1 cellular context compared by ENCODE assay signal in the genomic region with DNA sequence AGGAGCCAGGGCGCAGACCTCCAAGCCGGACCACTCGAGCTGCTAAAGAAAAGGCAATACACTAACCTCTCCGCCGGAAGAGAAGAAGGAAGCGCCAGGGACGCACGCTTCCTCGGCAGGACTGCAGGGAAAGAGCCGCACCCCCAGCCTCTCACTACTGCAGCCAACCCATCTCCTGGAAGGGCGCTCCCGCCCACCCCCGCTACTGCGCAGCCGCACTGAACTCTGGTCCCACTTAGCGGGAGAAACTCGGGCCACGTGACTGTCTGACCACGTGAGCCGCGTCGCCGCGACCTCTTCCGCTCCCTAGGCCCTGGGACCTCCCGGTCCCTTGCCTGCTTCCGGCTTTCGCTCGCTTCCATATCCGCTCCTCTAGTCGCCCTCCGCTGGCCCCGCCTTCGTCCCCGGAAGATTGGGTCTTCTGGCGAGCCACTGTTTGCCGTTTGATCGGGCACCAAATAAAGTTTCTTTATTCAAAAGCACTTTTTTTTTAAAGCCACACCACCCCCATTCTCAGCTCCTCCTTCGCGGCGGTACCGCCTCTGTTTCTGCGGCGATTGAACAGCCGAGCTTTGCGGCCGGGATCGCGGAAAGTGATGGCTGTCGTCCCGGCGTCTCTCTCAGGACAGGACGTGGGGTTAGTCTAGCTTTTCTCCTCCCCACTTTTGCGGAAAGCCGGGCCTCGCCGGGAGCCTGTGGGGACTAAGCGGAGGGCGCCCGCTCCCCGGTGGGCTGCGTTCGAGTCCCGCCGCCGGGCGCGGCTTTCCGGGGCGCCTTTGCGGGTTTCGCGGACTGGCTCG.
TF ChIP-seq lines count a peak whose summit lies in the region.

A gene with protein sequence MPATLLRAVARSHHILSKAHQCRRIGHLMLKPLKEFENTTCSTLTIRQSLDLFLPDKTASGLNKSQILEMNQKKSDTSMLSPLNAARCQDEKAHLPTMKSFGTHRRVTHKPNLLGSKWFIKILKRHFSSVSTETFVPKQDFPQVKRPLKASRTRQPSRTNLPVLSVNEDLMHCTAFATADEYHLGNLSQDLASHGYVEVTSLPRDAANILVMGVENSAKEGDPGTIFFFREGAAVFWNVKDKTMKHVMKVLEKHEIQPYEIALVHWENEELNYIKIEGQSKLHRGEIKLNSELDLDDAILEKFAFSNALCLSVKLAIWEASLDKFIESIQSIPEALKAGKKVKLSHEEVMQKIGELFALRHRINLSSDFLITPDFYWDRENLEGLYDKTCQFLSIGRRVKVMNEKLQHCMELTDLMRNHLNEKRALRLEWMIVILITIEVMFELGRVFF (minus strand): TSS at position 177 of the 800 bp plus-strand sequence. CDS start 6,315 bp downstream, outside the sequence.

TF ChIP-seq in K562, 482 proteins besides CTCF, POLR2A, EP300 and RAD21 (continued from another document and continues in another):
- no peak for TF ChIP-seq ZNF707 (CRISPR knock-in tag; conservative IDR thresholded peaks at IDR 0.05)
- TF ChIP-seq ESRRB (CRISPR knock-in tag; IDR thresholded peaks at IDR 0.05; ENCODE audit: borderline replicate concordance) = no peak
- TF ChIP-seq NCOA2 (IDR thresholded peaks at IDR 0.05; ENCODE audit: partially characterized antibody in 2 of 2) = no peak
- peak; percentile 97 for TF ChIP-seq CXXC5 (CRISPR knock-in tag; IDR thresholded peaks at IDR 0.05)
- TF ChIP-seq FOS (IDR thresholded peaks at IDR 0.05; ENCODE audit: extremely low read depth, insufficient read length) = peak; percentile 61
- peak; percentile 97 for TF ChIP-seq ETV5 (CRISPR knock-in tag; IDR thresholded peaks at IDR 0.05; ENCODE audit: low read depth)
- no peak for TF ChIP-seq ZNF347 (CRISPR knock-in tag; IDR thresholded peaks at IDR 0.05; ENCODE audit: low read depth)
- TF ChIP-seq, protein P1, sequence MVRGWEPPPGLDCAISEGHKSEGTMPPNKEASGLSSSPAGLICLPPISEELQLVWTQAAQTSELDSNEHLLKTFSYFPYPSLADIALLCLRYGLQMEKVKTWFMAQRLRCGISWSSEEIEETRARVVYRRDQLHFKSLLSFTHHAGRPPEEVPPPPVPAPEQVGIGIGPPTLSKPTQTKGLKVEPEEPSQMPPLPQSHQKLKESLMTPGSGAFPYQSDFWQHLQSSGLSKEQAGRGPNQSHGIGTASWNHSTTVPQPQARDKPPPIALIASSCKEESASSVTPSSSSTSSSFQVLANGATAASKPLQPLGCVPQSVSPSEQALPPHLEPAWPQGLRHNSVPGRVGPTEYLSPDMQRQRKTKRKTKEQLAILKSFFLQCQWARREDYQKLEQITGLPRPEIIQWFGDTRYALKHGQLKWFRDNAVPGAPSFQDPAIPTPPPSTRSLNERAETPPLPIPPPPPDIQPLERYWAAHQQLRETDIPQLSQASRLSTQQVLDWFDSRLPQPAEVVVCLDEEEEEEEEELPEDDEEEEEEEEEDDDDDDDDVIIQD (CRISPR knock-in tag; IDR thresholded peaks at IDR 0.05) = no peak
- TF ChIP-seq ZSCAN29 (IDR thresholded peaks at IDR 0.05) = no peak
- TF ChIP-seq ZNF175 (CRISPR knock-in tag; IDR thresholded peaks at IDR 0.05; ENCODE audit: low read depth) = 0 out of 2 replicates have a peak, but pooled peaks have one; percentile 71
- no peak for TF ChIP-seq ZC3H4 (CRISPR knock-in tag; IDR thresholded peaks at IDR 0.05; ENCODE audit: borderline replicate concordance)
- peak; percentile 100 for TF ChIP-seq RAD51 (IDR thresholded peaks at IDR 0.05; ENCODE audit: borderline replicate concordance, low read depth)
- TF ChIP-seq SUPT5H (IDR thresholded peaks at IDR 0.05) = peak; percentile 84
- TF ChIP-seq RBBP5 (IDR thresholded peaks at IDR 0.05; ENCODE audit: borderline replicate concordance, insufficient read depth, low read length, poor library complexity, severe bottlenecking) = peak; percentile 99
- no peak for TF ChIP-seq DPF2 (IDR thresholded peaks at IDR 0.05)
- TF ChIP-seq, protein P2, sequence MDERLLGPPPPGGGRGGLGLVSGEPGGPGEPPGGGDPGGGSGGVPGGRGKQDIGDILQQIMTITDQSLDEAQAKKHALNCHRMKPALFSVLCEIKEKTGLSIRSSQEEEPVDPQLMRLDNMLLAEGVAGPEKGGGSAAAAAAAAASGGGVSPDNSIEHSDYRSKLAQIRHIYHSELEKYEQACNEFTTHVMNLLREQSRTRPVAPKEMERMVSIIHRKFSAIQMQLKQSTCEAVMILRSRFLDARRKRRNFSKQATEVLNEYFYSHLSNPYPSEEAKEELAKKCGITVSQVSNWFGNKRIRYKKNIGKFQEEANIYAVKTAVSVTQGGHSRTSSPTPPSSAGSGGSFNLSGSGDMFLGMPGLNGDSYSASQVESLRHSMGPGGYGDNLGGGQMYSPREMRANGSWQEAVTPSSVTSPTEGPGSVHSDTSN (CRISPR knock-in tag; IDR thresholded peaks at IDR 0.05; ENCODE audit: low read depth) = no peak
- TF ChIP-seq, protein P2 (tag; conservative IDR thresholded peaks at IDR 0.05; ENCODE audit: low read depth) = no peak
- peak; percentile 97 for TF ChIP-seq ETV1 (tag; conservative IDR thresholded peaks at IDR 0.05; ENCODE audit: low read depth)
- TF ChIP-seq, protein P3, sequence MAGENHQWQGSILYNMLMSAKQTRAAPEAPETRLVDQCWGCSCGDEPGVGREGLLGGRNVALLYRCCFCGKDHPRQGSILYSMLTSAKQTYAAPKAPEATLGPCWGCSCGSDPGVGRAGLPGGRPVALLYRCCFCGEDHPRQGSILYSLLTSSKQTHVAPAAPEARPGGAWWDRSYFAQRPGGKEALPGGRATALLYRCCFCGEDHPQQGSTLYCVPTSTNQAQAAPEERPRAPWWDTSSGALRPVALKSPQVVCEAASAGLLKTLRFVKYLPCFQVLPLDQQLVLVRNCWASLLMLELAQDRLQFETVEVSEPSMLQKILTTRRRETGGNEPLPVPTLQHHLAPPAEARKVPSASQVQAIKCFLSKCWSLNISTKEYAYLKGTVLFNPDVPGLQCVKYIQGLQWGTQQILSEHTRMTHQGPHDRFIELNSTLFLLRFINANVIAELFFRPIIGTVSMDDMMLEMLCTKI (IDR thresholded peaks at IDR 0.05; ENCODE audit: partially characterized antibody) = no peak
- no peak for TF ChIP-seq PTRF (tag; IDR thresholded peaks at IDR 0.05)
- TF ChIP-seq, protein P4, sequence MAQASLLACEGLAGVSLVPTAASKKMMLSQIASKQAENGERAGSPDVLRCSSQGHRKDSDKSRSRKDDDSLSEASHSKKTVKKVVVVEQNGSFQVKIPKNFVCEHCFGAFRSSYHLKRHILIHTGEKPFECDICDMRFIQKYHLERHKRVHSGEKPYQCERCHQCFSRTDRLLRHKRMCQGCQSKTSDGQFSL (CRISPR knock-in tag; IDR thresholded peaks at IDR 0.05) = peak; percentile 80
- TF ChIP-seq, protein P4 (tag; IDR thresholded peaks at IDR 0.05) = peak in 1 of 2 experiments; percentile 73; a peak in 1 of 4 replicates
- TF ChIP-seq POLR2G (IDR thresholded peaks at IDR 0.05; ENCODE audit: low read depth, low read length) = peak; percentile 96
- TF ChIP-seq CBX5 (IDR thresholded peaks at IDR 0.05; ENCODE audit: borderline replicate concordance, low read depth) = 0 out of 2 replicates have a peak, but pooled peaks have one; percentile 17
- TF ChIP-seq NFATC3 (IDR thresholded peaks at IDR 0.05) = no peak
- no peak for TF ChIP-seq SMARCB1 (IDR thresholded peaks at IDR 0.05; ENCODE audit: insufficient read length, low read depth)
- no peak for TF ChIP-seq ZNF785 (CRISPR knock-in tag; IDR thresholded peaks at IDR 0.05)
- peak; percentile 97 for TF ChIP-seq SETDB1 (IDR thresholded peaks at IDR 0.05; ENCODE audit: low read length)
- TF ChIP-seq, protein P5, sequence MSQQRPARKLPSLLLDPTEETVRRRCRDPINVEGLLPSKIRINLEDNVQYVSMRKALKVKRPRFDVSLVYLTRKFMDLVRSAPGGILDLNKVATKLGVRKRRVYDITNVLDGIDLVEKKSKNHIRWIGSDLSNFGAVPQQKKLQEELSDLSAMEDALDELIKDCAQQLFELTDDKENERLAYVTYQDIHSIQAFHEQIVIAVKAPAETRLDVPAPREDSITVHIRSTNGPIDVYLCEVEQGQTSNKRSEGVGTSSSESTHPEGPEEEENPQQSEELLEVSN (IDR thresholded peaks at IDR 0.05; ENCODE audit: borderline replicate concordance in 1 of 2, extremely low read depth in 1 of 2, insufficient read depth in 1 of 2, insufficient read length in 1 of 2, low read depth in 1 of 2, low read length in 1 of 2, poor library complexity in 1 of 2, severe bottlenecking in 1 of 2) = peak; percentile 99 to 100
- peak; percentile 96 for TF ChIP-seq RBFOX2 (IDR thresholded peaks at IDR 0.05; ENCODE audit: low read depth, low read length)
- TF ChIP-seq ZNF699 (CRISPR knock-in tag; IDR thresholded peaks at IDR 0.05; ENCODE audit: insufficient replicate concordance) = no peak
- TF ChIP-seq ZNF239 (CRISPR knock-in tag; IDR thresholded peaks at IDR 0.05) = no peak
- TF ChIP-seq ZNF143 (CRISPR knock-in tag; IDR thresholded peaks at IDR 0.05) = no peak
- TF ChIP-seq L3MBTL2 (IDR thresholded peaks at IDR 0.05) = peak; percentile 99
- peak; percentile 87 for TF ChIP-seq KDM2B (CRISPR knock-in tag; IDR thresholded peaks at IDR 0.05)
- TF ChIP-seq SIN3A (IDR thresholded peaks at IDR 0.05; ENCODE audit: borderline replicate concordance in 2 of 2, control insufficient read depth in 1 of 2, low read depth in 2 of 2, low read length in 2 of 2) = peak; percentile 94 to 95
- TF ChIP-seq, protein P6, sequence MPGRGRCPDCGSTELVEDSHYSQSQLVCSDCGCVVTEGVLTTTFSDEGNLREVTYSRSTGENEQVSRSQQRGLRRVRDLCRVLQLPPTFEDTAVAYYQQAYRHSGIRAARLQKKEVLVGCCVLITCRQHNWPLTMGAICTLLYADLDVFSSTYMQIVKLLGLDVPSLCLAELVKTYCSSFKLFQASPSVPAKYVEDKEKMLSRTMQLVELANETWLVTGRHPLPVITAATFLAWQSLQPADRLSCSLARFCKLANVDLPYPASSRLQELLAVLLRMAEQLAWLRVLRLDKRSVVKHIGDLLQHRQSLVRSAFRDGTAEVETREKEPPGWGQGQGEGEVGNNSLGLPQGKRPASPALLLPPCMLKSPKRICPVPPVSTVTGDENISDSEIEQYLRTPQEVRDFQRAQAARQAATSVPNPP (IDR thresholded peaks at IDR 0.05; ENCODE audit: borderline replicate concordance, insufficient read depth, insufficient read length) = no peak
- TF ChIP-seq KLF16 (IDR thresholded peaks at IDR 0.05) = no peak
- TF ChIP-seq, protein P7, sequence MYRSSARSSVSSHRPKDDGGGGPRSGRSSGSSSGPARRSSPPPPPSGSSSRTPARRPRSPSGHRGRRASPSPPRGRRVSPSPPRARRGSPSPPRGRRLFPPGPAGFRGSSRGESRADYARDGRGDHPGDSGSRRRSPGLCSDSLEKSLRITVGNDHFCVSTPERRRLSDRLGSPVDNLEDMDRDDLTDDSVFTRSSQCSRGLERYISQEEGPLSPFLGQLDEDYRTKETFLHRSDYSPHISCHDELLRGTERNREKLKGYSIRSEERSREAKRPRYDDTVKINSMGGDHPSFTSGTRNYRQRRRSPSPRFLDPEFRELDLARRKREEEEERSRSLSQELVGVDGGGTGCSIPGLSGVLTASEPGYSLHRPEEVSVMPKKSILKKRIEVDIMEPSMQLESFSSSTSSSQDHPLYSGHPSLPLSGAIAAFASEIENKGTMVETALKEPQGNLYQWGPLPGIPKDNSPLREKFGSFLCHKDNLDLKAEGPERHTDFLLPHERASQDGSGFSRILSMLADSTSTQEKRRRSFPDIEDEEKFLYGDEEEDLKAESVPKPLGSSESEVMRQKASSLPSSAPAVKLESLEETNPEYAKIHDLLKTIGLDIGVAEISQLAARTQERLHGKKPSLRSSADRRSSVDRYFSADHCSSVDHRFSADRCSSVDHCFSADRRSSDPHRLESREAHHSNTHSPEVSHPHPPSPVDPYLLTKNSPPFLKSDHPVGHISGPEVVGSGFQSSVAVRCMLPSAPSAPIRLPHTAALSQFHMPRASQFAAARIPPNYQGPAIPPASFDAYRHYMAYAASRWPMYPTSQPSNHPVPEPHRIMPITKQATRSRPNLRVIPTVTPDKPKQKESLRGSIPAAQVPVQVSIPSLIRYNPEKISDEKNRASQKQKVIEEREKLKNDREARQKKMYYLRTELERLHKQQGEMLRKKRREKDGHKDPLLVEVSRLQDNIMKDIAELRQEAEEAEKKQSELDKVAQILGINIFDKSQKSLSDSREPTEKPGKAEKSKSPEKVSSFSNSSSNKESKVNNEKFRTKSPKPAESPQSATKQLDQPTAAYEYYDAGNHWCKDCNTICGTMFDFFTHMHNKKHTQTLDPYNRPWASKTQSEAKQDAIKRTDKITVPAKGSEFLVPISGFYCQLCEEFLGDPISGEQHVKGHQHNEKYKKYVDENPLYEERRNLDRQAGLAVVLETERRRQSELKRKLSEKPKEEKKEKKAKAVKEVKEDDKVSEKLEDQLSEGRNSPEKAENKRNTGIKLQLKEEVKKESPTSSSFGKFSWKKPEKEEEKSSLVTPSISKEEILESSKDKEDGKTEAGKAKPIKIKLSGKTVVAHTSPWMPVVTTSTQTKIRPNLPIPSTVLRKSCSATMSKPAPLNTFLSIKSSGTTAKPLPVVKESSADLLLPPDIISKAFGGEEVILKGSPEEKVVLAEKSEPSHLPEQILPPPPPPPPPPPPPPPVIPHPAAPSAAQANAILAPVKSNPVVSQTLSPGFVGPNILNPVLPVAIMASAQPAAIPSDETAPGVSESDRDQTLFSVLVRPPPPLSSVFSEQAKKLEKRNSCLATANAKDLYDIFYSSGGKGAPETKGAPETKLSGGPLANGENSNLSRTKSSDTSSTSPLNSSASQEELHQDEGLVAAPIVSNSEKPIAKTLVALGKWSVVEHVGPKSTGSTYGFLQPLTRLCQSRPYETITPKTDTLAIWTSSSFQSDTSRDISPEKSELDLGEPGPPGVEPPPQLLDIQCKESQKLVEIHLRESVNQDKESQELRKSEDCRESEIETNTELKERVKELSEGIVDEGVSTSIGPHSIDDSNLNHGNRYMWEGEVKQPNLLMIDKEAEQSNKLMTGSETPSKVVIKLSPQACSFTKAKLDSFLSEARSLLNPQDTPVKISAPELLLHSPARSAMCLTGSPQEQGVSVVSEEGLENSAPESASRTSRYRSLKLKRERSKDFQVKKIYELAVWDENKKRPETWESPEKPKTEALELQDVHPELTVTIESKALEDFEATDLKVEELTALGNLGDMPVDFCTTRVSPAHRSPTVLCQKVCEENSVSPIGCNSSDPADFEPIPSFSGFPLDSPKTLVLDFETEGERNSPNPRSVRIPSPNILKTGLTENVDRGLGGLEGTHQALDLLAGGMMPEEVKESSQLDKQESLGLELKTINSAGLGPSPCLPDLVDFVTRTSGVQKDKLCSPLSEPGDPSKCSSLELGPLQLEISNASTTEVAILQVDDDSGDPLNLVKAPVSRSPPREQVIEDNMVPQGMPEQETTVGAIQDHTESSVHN (IDR thresholded peaks at IDR 0.05; ENCODE audit: borderline replicate concordance in 1 of 2, low read depth in 1 of 2) = peak in 1 of 2 experiments; percentile 64; a peak in 1 of 4 replicates
